ENCODE assay signal across 8 cellular contexts in the genomic region with DNA sequence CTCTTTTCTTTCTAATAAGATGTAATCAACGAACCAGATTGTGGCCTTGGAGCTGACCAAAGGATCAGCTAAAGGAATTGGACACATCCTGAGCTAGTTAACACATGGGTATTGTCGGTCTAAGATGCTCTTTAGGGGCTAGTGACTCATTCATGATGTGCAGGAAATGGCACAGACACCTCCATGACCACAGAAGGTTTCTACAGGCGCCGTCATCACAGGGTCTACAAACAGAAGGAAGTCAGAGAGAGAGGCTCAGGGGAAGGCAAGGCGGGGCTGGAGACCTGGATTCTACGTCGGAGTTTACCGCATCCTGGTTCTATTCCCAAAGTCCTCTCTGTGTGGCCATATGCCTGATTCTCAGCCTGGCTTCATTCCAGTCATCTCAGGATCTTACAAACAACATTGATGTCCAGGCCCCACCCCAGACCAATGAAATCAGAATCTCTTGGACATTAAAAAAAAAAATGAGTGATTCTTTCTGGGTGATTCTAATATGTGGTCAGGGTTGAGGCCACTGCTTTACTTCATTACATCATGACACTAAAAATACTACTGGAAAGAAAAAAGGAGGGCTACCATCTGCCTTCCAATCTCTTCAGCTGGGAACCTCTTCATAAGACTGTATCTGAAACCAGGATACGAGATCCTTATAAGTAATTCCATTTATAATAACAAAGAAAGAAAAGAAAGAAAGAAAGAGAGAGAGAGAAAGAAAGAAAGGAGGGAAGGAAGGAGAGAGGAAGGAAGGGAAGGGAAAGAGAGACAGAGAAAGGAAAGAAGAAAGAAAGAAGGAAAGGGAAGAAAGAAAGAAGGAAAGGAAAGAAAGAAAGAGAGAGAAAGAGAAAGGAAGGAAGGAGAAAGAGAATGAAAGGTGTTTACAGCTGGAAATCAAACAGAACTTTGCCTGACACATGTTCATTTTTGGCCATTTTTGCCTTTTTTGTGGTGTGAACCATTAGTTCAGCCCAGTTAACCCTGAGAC. TPM values are rescaled to one million over a fixed set of nuclear protein-coding genes. Genes with fewer than 3 reads are reported as not detected.
DNase-seq lines count a peak whose midpoint lies in the region; ATAC-seq, FAIRE-seq and TF ChIP-seq lines count a peak whose summit lies in the region.

No MANE protein-coding gene starts in this region.

- peaks cover 27 to 31% (median 28%) of the 10 kb centered on the region in 3 donors for H3K4me1 Mint-ChIP-seq in T-cell

- POLR2A ChIA-PET in T-cell (lab: Charles Lee): interaction anchor here in 1 of 2 donors (0.7 to 0.8 kb wide), 2 partner anchors 10 to 52 kb away, joined by 3 read pairs; no protein-coding TSS in a partner anchor

- peak in 33 of 34 experiments; percentile 30 to 74 (median 53) for DNase-seq in T-cell
- DNase-seq in astrocyte of the cerebellum (ENCODE audit: low read depth): peak; percentile 99
- peak; percentile 77 for DNase-seq in stimulated activated CD4-positive, alpha-beta T cell treated with anti-CD3 and anti-CD28 coated beads, Interleukin-1b, Interleukin-23, amount 100 ng/mL, for 48 hours
- no peak for DNase-seq in DMS153 (lab: John Stamatoyannopoulos, UW)
- no peak for DNase-seq in kidney

- no peak for TF ChIP-seq CTCF in astrocyte of the cerebellum (IDR thresholded peaks at IDR 0.05; ENCODE audit: low read depth, low read length, missing control alignments)
- no peak for TF ChIP-seq CTCF in kidney (IDR thresholded peaks at IDR 0.05; ENCODE audit: borderline replicate concordance, extremely low read depth, insufficient read depth)

- TF ChIP-seq POLR2A in GM18505 (IDR thresholded peaks at IDR 0.05; ENCODE audit: borderline replicate concordance, extremely low read depth, insufficient read depth, insufficient read length): no peak

- peak overlapping the region; percentile 6 to 28 (median 26) for H3K4me3 Mint-ChIP-seq in T-cell

- H3K9me3 ChIP-seq in kidney (ENCODE audit: control insufficient read depth in 1 of 2, low read length in 2 of 2): no peaks in the 10 kb centered on the region

- no peak for FAIRE-seq in kidney (lab: Jason Lieb, UNC)

- no peak overlapping the region for H3K27ac ChIP-seq in kidney (ENCODE audit: low read depth in 2 of 2, low read length in 2 of 2)

- intact Hi-C loops in kidney (cut with DNase I): no loop called here

- H3K36me3 Mint-ChIP-seq in T-cell: no peaks in the 10 kb centered on the region

- in situ Hi-C loops in astrocyte of the cerebellum (cut with HindIII; ENCODE audit: low sequenced_read_pairs): no loop called here

- H3K4me3 ChIP-seq in astrocyte of the cerebellum (ENCODE audit: low read depth, low read length) (no peak overlapping the region), kidney (ENCODE audit: low read length in 2 of 2) (no peak overlapping the region)

- peak overlapping the region; percentile 78 to 82 for H3K27ac Mint-ChIP-seq in T-cell

- CTCF ChIA-PET in T-cell (lab: Charles Lee): interaction anchor here in 1 of 2 donors (0.7 kb wide), 1 partner anchor 59 kb away, joined by 4 read pairs; no protein-coding TSS in a partner anchor

- peaks cover 9 to 11% of the 10 kb centered on the region in 2 donors for H3K4me1 ChIP-seq in kidney (ENCODE audit: control insufficient read depth in 1 of 2, insufficient read depth in 1 of 2, low read depth in 1 of 2, low read length in 2 of 2)

- H3K9me3 Mint-ChIP-seq in T-cell: peaks cover 0 to 7% (median 0%) of the 10 kb centered on the region in 3 donors

- peaks cover 0 to 8% of the 10 kb centered on the region in 2 donors for H3K27me3 Mint-ChIP-seq in T-cell

- H3K36me3 ChIP-seq in kidney (ENCODE audit: control insufficient read depth in 1 of 2, insufficient read depth in 2 of 2, low read length in 2 of 2): no peaks in the 10 kb centered on the region

- H3K9ac ChIP-seq in kidney (ENCODE audit: low read length in 2 of 2): no peak overlapping the region

- ATAC-seq in GM18505 (IDR thresholded peaks at IDR 0.05; ENCODE audit: unreplicated experiment) (peak; percentile 77), HG02943 (IDR thresholded peaks at IDR 0.05; ENCODE audit: low read depth, unreplicated experiment) (peak; percentile 75), T-cell (replicated peaks in 1 of 4) (peak; percentile 88 to 99 (median 98)), GM19455 (IDR thresholded peaks at IDR 0.05; ENCODE audit: unreplicated experiment) (no peak)

RNA-seq across cellular contexts. Expression of a gene that starts 11.6 kb away (rescaled TPM):
- total RNA-seq in T-cell: under 1 TPM; 0.09 to 0.66 (median 0.43) TPM
- 142 TPM for total RNA-seq in kidney
- 102 TPM for polyA plus RNA-seq in kidney (ENCODE audit: insufficient read depth, low read depth, low replicate concordance)

Comparison
In these comparisons a context has a peak if more than half of its experiments do, and no peak if none do; other contexts are left out.
1. DNase-seq: peak in T-cell (33 of 34), astrocyte of the cerebellum (single experiment) and stimulated activated CD4-positive, alpha-beta T cell treated with anti-CD3 and anti-CD28 coated beads, Interleukin-1b, Interleukin-23, amount 100 ng/mL, for 48 hours (single experiment); none in DMS153 (single experiment) and kidney (single experiment).
2. RNA of a gene that starts 11.6 kb away (total RNA-seq): 142 TPM in kidney (single experiment); 0.09 to 0.66 TPM in T-cell; every median in the first group is over 10 times any median in the second.